In genomic region chr11:122032317-122032716, GRCh38 we compare ENCODE assay signal across 19 cellular contexts.
DNase-seq lines count a peak whose midpoint lies in the region; ATAC-seq, FAIRE-seq and TF ChIP-seq lines count a peak whose summit lies in the region.
"Had no signal": no experiment of that assay in that cellular context is flagged by ENCODE, and none has a peak within 500 bp of the region (broad histone marks: within the 10 kb centered on the region; RNA-seq: fewer than 3 reads in every experiment).

No MANE protein-coding gene starts in this region.

- POLR2A ChIA-PET in MCF 10A (lab: Yijun Ruan, JAX): no interaction called here

- DNase-seq in MCF 10A (ENCODE audit: unreplicated experiment) (peak; percentile 29), breast epithelium (ENCODE audit: low spot score in 2 of 2) (no peak), astrocyte (ENCODE audit: low read depth) (peak; percentile 39), left ventricle myocardium superior (no peak), aorta (no peak), DMS 273 (lab: John Stamatoyannopoulos, UW; ENCODE audit: unreplicated experiment) (no peak), dorsolateral prefrontal cortex (no peak)
- DNase-seq: activated naive CD4-positive, alpha-beta T cell; activated T-cell treated with anti-CD3 and anti-CD28 coated beads for 4 hours; CD8-positive, alpha-beta T cell; DND-41; NCI-H1048; NCI-H524 treated with DMSO at 0.1 percent for 48 hours; T-cell had no signal

- H3K9me3 Mint-ChIP-seq in MCF 10A (ENCODE audit: unreplicated experiment) (no peaks in the 10 kb centered on the region), astrocyte (ENCODE audit: unreplicated experiment) (peaks cover 8% of the 10 kb centered on the region)
- H3K9me3 Mint-ChIP-seq: CD8-positive, alpha-beta T cell; T-cell had no signal

- H3K9ac ChIP-seq in astrocyte (ENCODE audit: low read length): no peak overlapping the region
- H3K9ac ChIP-seq: KMS-11 had no signal

- H3K4me3 ChIP-seq in breast epithelium (no peak overlapping the region), astrocyte (ENCODE audit: insufficient read depth, low read depth, low read length) (no peak overlapping the region), aorta (ENCODE audit: low read length in 2 of 2) (no peak overlapping the region), dorsolateral prefrontal cortex (no peak overlapping the region)
- H3K4me3 ChIP-seq: ovary had no signal

- H3K27me3 Mint-ChIP-seq in MCF 10A (ENCODE audit: insufficient read depth, unreplicated experiment) (no peaks in the 10 kb centered on the region), astrocyte (ENCODE audit: low read depth, unreplicated experiment) (no peaks in the 10 kb centered on the region)

- TF ChIP-seq POLR2A in breast epithelium (IDR thresholded peaks at IDR 0.05): no peak

- H3K27ac ChIP-seq in breast epithelium: peak overlapping the region in 1 of 2 donors; percentile 35
- no peak overlapping the region for H3K27ac ChIP-seq in astrocyte (ENCODE audit: low read depth, low read length)
- no peak overlapping the region for H3K27ac ChIP-seq in aorta (ENCODE audit: low read depth in 1 of 2, low read length in 2 of 2)
- peak overlapping the region in 1 of 59 donors; percentile 6 for H3K27ac ChIP-seq in dorsolateral prefrontal cortex
- H3K27ac ChIP-seq: 22Rv1, KMS-11, ovary had no signal

- H3K27ac Mint-ChIP-seq in MCF 10A (ENCODE audit: low read depth, unreplicated experiment) (no peak overlapping the region), astrocyte (ENCODE audit: unreplicated experiment) (no peak overlapping the region)
- H3K27ac Mint-ChIP-seq: CD8-positive, alpha-beta T cell; T-cell had no signal

- CTCF ChIA-PET in MCF 10A (lab: Yijun Ruan, JAX): interaction anchor here (0.6 kb wide), 1 partner anchor 12 kb away, joined by 3 read pairs; no protein-coding TSS in a partner anchor

- H2AFZ ChIP-seq in astrocyte (ENCODE audit: low read depth, low read length): no peak overlapping the region

- FAIRE-seq in astrocyte (lab: Jason Lieb, UNC): peak; percentile 83

- H3K27me3 ChIP-seq in breast epithelium (no peaks in the 10 kb centered on the region), astrocyte (ENCODE audit: insufficient read depth, low read length) (no peaks in the 10 kb centered on the region), aorta (ENCODE audit: control insufficient read depth in 1 of 2, insufficient read depth in 2 of 2, low read length in 1 of 2) (no peaks in the 10 kb centered on the region), dorsolateral prefrontal cortex (no peaks in the 10 kb centered on the region)
- H3K27me3 ChIP-seq: ovary had no signal

- peaks cover 1% of the 10 kb centered on the region for H3K36me3 Mint-ChIP-seq in MCF 10A (ENCODE audit: insufficient read depth, unreplicated experiment)
- peaks cover 10% of the 10 kb centered on the region for H3K36me3 Mint-ChIP-seq in astrocyte (ENCODE audit: low read depth, unreplicated experiment)
- H3K36me3 Mint-ChIP-seq: CD8-positive, alpha-beta T cell; T-cell had no signal

- TF ChIP-seq CTCF in MCF 10A (IDR thresholded peaks at IDR 0.05; ENCODE audit: unreplicated experiment) (no peak), breast epithelium (IDR thresholded peaks at IDR 0.05) (no peak), astrocyte (IDR thresholded peaks at IDR 0.05; ENCODE audit: insufficient read depth, low read depth, low read length) (no peak), dorsolateral prefrontal cortex (IDR thresholded peaks at IDR 0.05 in 54 of 56, conservative IDR thresholded peaks at IDR 0.05 in 2 of 56; ENCODE audit: low read depth in 1 of 56, partially characterized antibody in 56 of 56) (no peak)

- H3K4me3 Mint-ChIP-seq in MCF 10A (ENCODE audit: unreplicated experiment) (no peak overlapping the region), astrocyte (ENCODE audit: unreplicated experiment) (no peak overlapping the region)
- H3K4me3 Mint-ChIP-seq: CD8-positive, alpha-beta T cell; T-cell had no signal

- 70 to 78% methylated on average over 3 of the region's 3 CpGs for WGBS in aorta, 2 donors

- ATAC-seq in left ventricle myocardium superior: peak; percentile 81
- ATAC-seq in aorta (ENCODE audit: low FRiP score): peak; percentile 58
- ATAC-seq in HG02623 (IDR thresholded peaks at IDR 0.05; ENCODE audit: unreplicated experiment): no peak
- ATAC-seq: CD8-positive, alpha-beta T cell; HCT116; T-cell had no signal

- no peaks in the 10 kb centered on the region for H3K36me3 ChIP-seq in breast epithelium
- H3K36me3 ChIP-seq in astrocyte (ENCODE audit: insufficient read depth, low read length): no peaks in the 10 kb centered on the region
- peaks cover 0 to 2% of the 10 kb centered on the region in 2 donors for H3K36me3 ChIP-seq in aorta (ENCODE audit: control insufficient read depth in 1 of 2, insufficient read depth in 2 of 2, low read length in 1 of 2)
- H3K36me3 ChIP-seq: ovary had no signal

- no peaks in the 10 kb centered on the region for H4K20me1 ChIP-seq in astrocyte (ENCODE audit: insufficient read depth, low read length)

- H3K79me2 ChIP-seq in astrocyte (ENCODE audit: insufficient read depth, low read length): no peaks in the 10 kb centered on the region

- H3K9me3 ChIP-seq in breast epithelium: no peaks in the 10 kb centered on the region
- no peaks in the 10 kb centered on the region for H3K9me3 ChIP-seq in astrocyte (ENCODE audit: insufficient read depth, low read depth, low read length)
- no peaks in the 10 kb centered on the region for H3K9me3 ChIP-seq in aorta (ENCODE audit: control insufficient read depth, low read length)
- H3K9me3 ChIP-seq: ovary had no signal

- H3K4me2 ChIP-seq in astrocyte (ENCODE audit: low read length): no peak overlapping the region
- H3K4me2 ChIP-seq: KMS-11 had no signal

- intact Hi-C loops in MCF 10A (cut with micrococcal nuclease): no loop called here
- intact Hi-C loops in breast epithelium (cut with DNase I; ENCODE audit: low total_unique reads): no loop called here
- intact Hi-C loops in left ventricle myocardium superior (cut with micrococcal nuclease): loop anchor here (5.0 kb wide), 1 partner anchor 70 kb away; no protein-coding TSS in a partner anchor
- intact Hi-C loops in aorta (cut with DNase I): no loop called here
- intact Hi-C loops in dorsolateral prefrontal cortex (cut with DNase I): no loop called here

- H3K4me1 Mint-ChIP-seq in MCF 10A (ENCODE audit: insufficient read depth, unreplicated experiment) (peaks cover 13% of the 10 kb centered on the region), astrocyte (ENCODE audit: low read depth, unreplicated experiment) (peaks cover 10% of the 10 kb centered on the region)
- H3K4me1 Mint-ChIP-seq: T-cell had no signal

- no TSS peak for BruUV-seq in MCF 10A (replicated peaks; lab: Mats Ljungman, UMichigan)

- H3K4me1 ChIP-seq in breast epithelium (no peaks in the 10 kb centered on the region), astrocyte (ENCODE audit: insufficient read depth, low read length) (peaks cover 10% of the 10 kb centered on the region), aorta (ENCODE audit: control insufficient read depth in 1 of 2, insufficient read depth in 2 of 2, low read length in 2 of 2) (peaks cover 2 to 8% of the 10 kb centered on the region in 2 donors)

Comparison
In these comparisons a context has a peak if more than half of its experiments do, and no peak if none do; other contexts are left out.
1. DNase-seq: peak in MCF 10A (single experiment) and astrocyte (single experiment); none in breast epithelium (0 of 2), left ventricle myocardium superior (single experiment), aorta (0 of 2), DMS 273 (single experiment) and dorsolateral prefrontal cortex (0 of 10).